In genomic region chr10:32931593-32931992, GRCh38 we compare ENCODE assay signal across 28 cellular contexts. TPM values are rescaled to one million over a fixed set of nuclear protein-coding genes. Genes with fewer than 3 reads are reported as not detected.
DNase-seq lines count a peak whose midpoint lies in the region; ATAC-seq and TF ChIP-seq lines count a peak whose summit lies in the region.
"Had no signal": no experiment of that assay in that cellular context is flagged by ENCODE, and none has a peak within 500 bp of the region (broad histone marks: within the 10 kb centered on the region; RNA-seq: fewer than 3 reads in every experiment).

No MANE protein-coding gene starts in this region.

- no peaks in the 10 kb centered on the region for H3K27me3 ChIP-seq in RWPE2 (ENCODE audit: insufficient read depth, poor library complexity, severe bottlenecking)
- H3K27me3 ChIP-seq in subcutaneous abdominal adipose tissue (ENCODE audit: control insufficient read depth in 5 of 5, insufficient read depth in 4 of 5, low read length in 5 of 5): no peaks in the 10 kb centered on the region
- H3K27me3 ChIP-seq: right lobe of liver, tibial artery had no signal

- H3K36me3 ChIP-seq in RWPE2 (ENCODE audit: low read depth): peaks cover 100% of the 10 kb centered on the region
- peaks cover 35 to 51% (median 41%) of the 10 kb centered on the region in 5 donors for H3K36me3 ChIP-seq in subcutaneous abdominal adipose tissue (ENCODE audit: control insufficient read depth in 5 of 5, insufficient read depth in 5 of 5, low read length in 5 of 5)

- peak overlapping the region; percentile 38 for H3K27ac Mint-ChIP-seq in activated CD4-positive, alpha-beta T cell treated with anti-CD3 and anti-CD28 coated beads for 36 hours
- no peak overlapping the region for H3K27ac Mint-ChIP-seq in activated CD4-positive, alpha-beta T cell treated with anti-CD3 and anti-CD28 coated beads, Interleukin-2, amount 10 ng/mL, durations not matched to agents 24 days and 14 days
- peak overlapping the region; percentile 14 for H3K27ac Mint-ChIP-seq in memory B cell
- H3K27ac Mint-ChIP-seq: activated CD8-positive, alpha-beta T cell treated with anti-CD3 and anti-CD28 coated beads, Interleukin-2, amount 10 ng/mL, durations not matched to agents 7 days and 5 days; nephron had no signal

- H3K4me3 Mint-ChIP-seq in activated CD4-positive, alpha-beta T cell treated with anti-CD3 and anti-CD28 coated beads for 36 hours: no peak overlapping the region
- H3K4me3 Mint-ChIP-seq in activated CD4-positive, alpha-beta T cell treated with anti-CD3 and anti-CD28 coated beads, Interleukin-2, amount 10 ng/mL, durations not matched to agents 24 days and 14 days: no peak overlapping the region
- no peak overlapping the region for H3K4me3 Mint-ChIP-seq in memory B cell
- H3K4me3 Mint-ChIP-seq: activated CD8-positive, alpha-beta T cell treated with anti-CD3 and anti-CD28 coated beads, Interleukin-2, amount 10 ng/mL, durations not matched to agents 7 days and 5 days; nephron; stimulated activated naive CD8-positive, alpha-beta T cell treated with anti-CD3 and anti-CD28 coated beads, Interleukin-15, amount 100 ng/mL, for 72 hours had no signal

- no peak for ATAC-seq in activated CD4-positive, alpha-beta T cell treated with anti-CD3 and anti-CD28 coated beads for 36 hours
- no peak for ATAC-seq in RWPE2 (ENCODE audit: low read depth)
- no peak for ATAC-seq in memory B cell (ENCODE audit: low read depth)
- no peak for ATAC-seq in GM18517 (IDR thresholded peaks at IDR 0.05; ENCODE audit: unreplicated experiment)
- ATAC-seq: activated CD8-positive, alpha-beta T cell treated with anti-CD3 and anti-CD28 coated beads, Interleukin-2, amount 10 ng/mL, durations not matched to agents 7 days and 5 days; esophagus mucosa; right lobe of liver; stimulated activated naive CD8-positive, alpha-beta T cell treated with anti-CD3 and anti-CD28 coated beads, Interleukin-15, amount 100 ng/mL, for 72 hours had no signal

- H3K4me3 ChIP-seq in RWPE2 (ENCODE audit: severe bottlenecking): no peak overlapping the region
- no peak overlapping the region for H3K4me3 ChIP-seq in subcutaneous abdominal adipose tissue (ENCODE audit: low read depth in 1 of 5, low read length in 5 of 5)
- no peak overlapping the region for H3K4me3 ChIP-seq in foreskin fibroblast (ENCODE audit: low read depth in 1 of 2, low read length in 2 of 2)
- H3K4me3 ChIP-seq: left ventricle myocardium inferior, right lobe of liver, tibial artery had no signal

- H3K36me3 Mint-ChIP-seq in activated CD4-positive, alpha-beta T cell treated with anti-CD3 and anti-CD28 coated beads for 36 hours (ENCODE audit: low read depth): peaks cover 41% of the 10 kb centered on the region
- H3K36me3 Mint-ChIP-seq in activated CD4-positive, alpha-beta T cell treated with anti-CD3 and anti-CD28 coated beads, Interleukin-2, amount 10 ng/mL, durations not matched to agents 24 days and 14 days (ENCODE audit: low read depth): peaks cover 29% of the 10 kb centered on the region
- peaks cover 42% of the 10 kb centered on the region for H3K36me3 Mint-ChIP-seq in memory B cell

- TF ChIP-seq CTCF in RWPE2 (IDR thresholded peaks at IDR 0.05; ENCODE audit: poor library complexity, severe bottlenecking) (no peak), foreskin fibroblast (IDR thresholded peaks at IDR 0.05; ENCODE audit: low read depth, low read length) (no peak)

- CTCF ChIA-PET in activated CD4-positive, alpha-beta T cell treated with anti-CD3 and anti-CD28 coated beads for 36 hours (lab: Charles Lee): interaction anchor here (0.7 to 1.0 kb wide), 2 partner anchors 16 to 224 kb away, joined by 3 to 4 read pairs; no protein-coding TSS in a partner anchor

- intact Hi-C loops in activated CD4-positive, alpha-beta T cell treated with anti-CD3 and anti-CD28 coated beads for 36 hours (cut with DNase I, micrococcal nuclease): no loop called here
- intact Hi-C loops in activated CD4-positive, alpha-beta T cell treated with anti-CD3 and anti-CD28 coated beads, Interleukin-2, amount 10 ng/mL, durations not matched to agents 24 days and 14 days (cut with micrococcal nuclease): no loop called here

- peaks cover 20% of the 10 kb centered on the region for H3K4me1 ChIP-seq in RWPE2 (ENCODE audit: insufficient read depth, poor library complexity, severe bottlenecking)
- peaks cover 2 to 14% (median 12%) of the 10 kb centered on the region in 5 donors for H3K4me1 ChIP-seq in subcutaneous abdominal adipose tissue (ENCODE audit: control insufficient read depth in 5 of 5, insufficient read depth in 5 of 5, low read length in 5 of 5)

- H3K27me3 Mint-ChIP-seq in activated CD4-positive, alpha-beta T cell treated with anti-CD3 and anti-CD28 coated beads for 36 hours: no peaks in the 10 kb centered on the region
- H3K27me3 Mint-ChIP-seq in activated CD4-positive, alpha-beta T cell treated with anti-CD3 and anti-CD28 coated beads, Interleukin-2, amount 10 ng/mL, durations not matched to agents 24 days and 14 days: no peaks in the 10 kb centered on the region
- no peaks in the 10 kb centered on the region for H3K27me3 Mint-ChIP-seq in memory B cell
- H3K27me3 Mint-ChIP-seq: stimulated activated naive CD8-positive, alpha-beta T cell treated with anti-CD3 and anti-CD28 coated beads, Interleukin-15, amount 100 ng/mL, for 72 hours had no signal

- peak overlapping the region; percentile 20 for H3K27ac ChIP-seq in RWPE2 (ENCODE audit: poor library complexity, severe bottlenecking)
- peak overlapping the region; percentile 25 for H3K27ac ChIP-seq in subcutaneous abdominal adipose tissue (ENCODE audit: low read depth, low read length)
- H3K27ac ChIP-seq: 22Rv1, left ventricle myocardium inferior, right lobe of liver, tibial artery had no signal

- H3K9me3 ChIP-seq in RWPE2 (ENCODE audit: severe bottlenecking) (no peaks in the 10 kb centered on the region), subcutaneous abdominal adipose tissue (ENCODE audit: control insufficient read depth in 5 of 5, low read length in 5 of 5) (no peaks in the 10 kb centered on the region)
- H3K9me3 ChIP-seq: left ventricle myocardium inferior, right lobe of liver, tibial artery had no signal

- H3K9ac ChIP-seq in subcutaneous abdominal adipose tissue (ENCODE audit: low read length in 5 of 5): no peak overlapping the region

- no peak for DNase-seq in activated CD4-positive, alpha-beta T cell treated with anti-CD3 and anti-CD28 coated beads for 36 hours
- no peak for DNase-seq in activated CD4-positive, alpha-beta T cell treated with anti-CD3 and anti-CD28 coated beads, Interleukin-2, amount 10 ng/mL, durations not matched to agents 24 days and 14 days
- DNase-seq in RWPE2 (ENCODE audit: low spot score) (no peak), memory B cell (ENCODE audit: low spot score in 2 of 2) (no peak), T-helper 2 cell (no peak), foreskin fibroblast (no peak)
- DNase-seq: activated CD4-positive, CD25-positive, alpha-beta regulatory T cell treated with anti-CD3 and anti-CD28 coated beads, Interleukin-2, amount 50 U/mL, for 72 hours; activated CD8-positive, alpha-beta T cell treated with anti-CD3 and anti-CD28 coated beads, Interleukin-2, amount 10 ng/mL, durations not matched to agents 7 days and 5 days; activated naive CD4-positive, alpha-beta T cell treated with Interleukin-2 at 50 U/mL for 16 hours; AML-193; effector CD4-positive, alpha-beta T cell; GF-D8; hypothalamus; left ventricle myocardium inferior; NCI-H1417; NCI-H2081; NCI-H345; NCI-H774; posterior cingulate gyrus; right lobe of liver; SIG-M5; stimulated activated naive CD8-positive, alpha-beta T cell treated with anti-CD3 and anti-CD28 coated beads, Interleukin-15, amount 100 ng/mL, for 72 hours; tibial artery had no signal

- H3K9me3 Mint-ChIP-seq in activated CD4-positive, alpha-beta T cell treated with anti-CD3 and anti-CD28 coated beads for 36 hours (ENCODE audit: low read depth): no peaks in the 10 kb centered on the region
- peaks cover 1% of the 10 kb centered on the region for H3K9me3 Mint-ChIP-seq in activated CD4-positive, alpha-beta T cell treated with anti-CD3 and anti-CD28 coated beads, Interleukin-2, amount 10 ng/mL, durations not matched to agents 24 days and 14 days
- H3K9me3 Mint-ChIP-seq in memory B cell: no peaks in the 10 kb centered on the region
- H3K9me3 Mint-ChIP-seq: nephron; stimulated activated naive CD8-positive, alpha-beta T cell treated with anti-CD3 and anti-CD28 coated beads, Interleukin-15, amount 100 ng/mL, for 72 hours had no signal

- peaks cover 17% of the 10 kb centered on the region for H3K4me1 Mint-ChIP-seq in activated CD4-positive, alpha-beta T cell treated with anti-CD3 and anti-CD28 coated beads for 36 hours
- peaks cover 2% of the 10 kb centered on the region for H3K4me1 Mint-ChIP-seq in activated CD4-positive, alpha-beta T cell treated with anti-CD3 and anti-CD28 coated beads, Interleukin-2, amount 10 ng/mL, durations not matched to agents 24 days and 14 days
- H3K4me1 Mint-ChIP-seq in memory B cell: peaks cover 11% of the 10 kb centered on the region

- POLR2A ChIA-PET in activated CD4-positive, alpha-beta T cell treated with anti-CD3 and anti-CD28 coated beads for 36 hours (lab: Charles Lee): no interaction called here

RNA-seq across cellular contexts. Expression of gene ITGB1, which starts 26.4 kb away (rescaled TPM):
- total RNA-seq in activated CD4-positive, alpha-beta T cell treated with anti-CD3 and anti-CD28 coated beads for 36 hours: 10 to 100 TPM; 57.6 to 68.9 TPM
- 50.5 and 57.5 TPM in 2 replicates for total RNA-seq in activated CD4-positive, alpha-beta T cell treated with anti-CD3 and anti-CD28 coated beads, Interleukin-2, amount 10 ng/mL, durations not matched to agents 24 days and 14 days
